20 cellular contexts compared by ENCODE assay signal in the genomic region with DNA sequence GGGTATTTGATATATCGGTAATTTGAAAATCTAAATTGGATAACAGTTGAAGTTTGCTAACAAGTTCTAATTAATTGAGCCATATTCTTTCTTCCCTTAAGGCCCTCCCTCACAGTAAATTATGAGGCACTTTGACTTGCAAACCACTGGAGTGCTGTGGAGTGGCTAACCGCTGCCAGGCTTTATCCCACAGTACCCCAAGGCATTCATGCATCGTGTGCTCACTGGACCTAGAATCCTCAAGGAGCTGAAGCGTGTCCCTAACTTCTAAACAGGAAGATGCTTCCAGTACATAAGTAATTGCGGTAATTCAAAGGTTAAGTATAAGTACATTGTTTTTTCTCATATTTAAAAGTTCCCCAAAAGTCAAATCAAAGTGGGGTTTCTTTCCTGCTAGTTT.
"Had no signal": no experiment of that assay in that cellular context is flagged by ENCODE, and none has a peak within 500 bp of the region (broad histone marks: within the 10 kb centered on the region; RNA-seq: fewer than 3 reads in every experiment).

No MANE protein-coding gene starts in this region.

- H3K4me3 ChIP-seq: colonic mucosa, heart left ventricle, mucosa of descending colon, neural progenitor cell, ovary, smooth muscle cell, tibial artery, upper lobe of left lung, uterus had no signal

- DNase-seq: colonic mucosa; dermis blood vessel endothelial cell; erythroblast; foreskin keratinocyte; heart left ventricle; hippocampal formation; islet precursor cell; left colon; mammary epithelial cell; mucosa of descending colon; nucleus accumbens; ovary; right cardiac atrium; stimulated activated CD4-positive, alpha-beta T cell treated with anti-CD3 and anti-CD28 coated beads, Interleukin-2, amount 100 ng/mL, for 48 hours; stimulated activated naive CD4-positive, alpha-beta T cell treated with Interleukin-2 at 50 U/mL for 16 hours; tibial artery; upper lobe of left lung; uterus had no signal

- H3K9me3 ChIP-seq: colonic mucosa, heart left ventricle, mucosa of descending colon, ovary, tibial artery, upper lobe of left lung, uterus had no signal

- H3K27ac ChIP-seq: colonic mucosa, foreskin keratinocyte, heart left ventricle, neural progenitor cell, ovary, tibial artery, upper lobe of left lung, uterus had no signal

- H3K36me3 ChIP-seq: colonic mucosa, heart left ventricle, neural progenitor cell, ovary, tibial artery, upper lobe of left lung, uterus had no signal

- H3K4me1 ChIP-seq: colonic mucosa, foreskin keratinocyte, heart left ventricle, neural progenitor cell, tibial artery, upper lobe of left lung, uterus had no signal

- H3K27me3 ChIP-seq: colonic mucosa, foreskin keratinocyte, heart left ventricle, neural progenitor cell, ovary, tibial artery, upper lobe of left lung, uterus had no signal
